Comparison of ENCODE assay signal across 1 cellular context in the genomic region with DNA sequence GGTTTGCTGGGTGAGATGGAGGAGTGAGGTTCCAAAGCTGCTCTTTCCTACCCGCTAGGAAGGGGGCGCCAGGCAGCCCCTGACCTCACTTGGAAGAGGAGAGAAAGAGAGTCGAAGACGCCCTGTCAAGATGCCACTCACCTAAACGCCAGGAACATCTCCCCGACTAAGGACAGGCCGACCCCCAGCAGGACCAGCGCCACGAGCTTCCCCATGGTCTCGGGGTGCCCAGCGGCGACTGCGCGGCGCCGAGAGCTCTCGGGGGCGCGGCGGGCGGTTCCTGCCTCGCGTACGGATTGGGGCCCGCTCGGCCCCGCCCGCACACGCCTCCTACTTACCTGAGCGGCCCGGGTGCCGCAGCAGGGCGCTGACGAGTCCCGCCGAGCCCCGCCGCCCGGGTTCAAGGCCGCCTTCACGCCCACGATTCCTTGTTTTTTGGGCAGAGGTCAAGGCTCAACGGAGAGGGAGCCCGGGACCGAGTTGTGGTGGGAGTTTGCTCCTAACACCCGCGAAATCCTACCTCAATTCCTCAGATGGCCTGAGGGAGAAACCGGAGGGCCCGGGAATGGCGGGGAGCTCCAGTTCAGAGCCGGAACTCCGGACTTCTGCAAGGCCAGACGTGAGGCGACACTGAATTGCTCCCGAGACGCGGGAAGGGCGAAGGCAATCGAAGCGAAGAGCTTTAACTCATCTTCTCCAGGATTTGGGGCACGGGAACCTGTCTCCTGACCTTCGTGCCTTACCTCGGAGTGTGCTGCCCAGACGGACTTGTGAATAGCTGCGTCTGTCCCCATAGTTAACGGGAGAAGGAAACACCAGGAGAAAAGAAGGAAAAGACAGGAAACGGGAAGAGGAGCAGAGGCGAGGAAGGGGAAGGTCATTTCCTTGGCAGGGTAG.
A peak's percentile ranks its signal among the peaks of the same experiment; 100 is the strongest.
TF ChIP-seq lines count a peak whose summit lies in the region.

A gene (minus strand): TSS at position 240 of the 897 bp plus-strand sequence. CDS start 25 bp downstream, at position 215.

TF ChIP-seq in HepG2, 621 proteins besides CTCF, POLR2A, EP300 and RAD21 (continued from another document and continues in another):
- TF ChIP-seq, protein P1, sequence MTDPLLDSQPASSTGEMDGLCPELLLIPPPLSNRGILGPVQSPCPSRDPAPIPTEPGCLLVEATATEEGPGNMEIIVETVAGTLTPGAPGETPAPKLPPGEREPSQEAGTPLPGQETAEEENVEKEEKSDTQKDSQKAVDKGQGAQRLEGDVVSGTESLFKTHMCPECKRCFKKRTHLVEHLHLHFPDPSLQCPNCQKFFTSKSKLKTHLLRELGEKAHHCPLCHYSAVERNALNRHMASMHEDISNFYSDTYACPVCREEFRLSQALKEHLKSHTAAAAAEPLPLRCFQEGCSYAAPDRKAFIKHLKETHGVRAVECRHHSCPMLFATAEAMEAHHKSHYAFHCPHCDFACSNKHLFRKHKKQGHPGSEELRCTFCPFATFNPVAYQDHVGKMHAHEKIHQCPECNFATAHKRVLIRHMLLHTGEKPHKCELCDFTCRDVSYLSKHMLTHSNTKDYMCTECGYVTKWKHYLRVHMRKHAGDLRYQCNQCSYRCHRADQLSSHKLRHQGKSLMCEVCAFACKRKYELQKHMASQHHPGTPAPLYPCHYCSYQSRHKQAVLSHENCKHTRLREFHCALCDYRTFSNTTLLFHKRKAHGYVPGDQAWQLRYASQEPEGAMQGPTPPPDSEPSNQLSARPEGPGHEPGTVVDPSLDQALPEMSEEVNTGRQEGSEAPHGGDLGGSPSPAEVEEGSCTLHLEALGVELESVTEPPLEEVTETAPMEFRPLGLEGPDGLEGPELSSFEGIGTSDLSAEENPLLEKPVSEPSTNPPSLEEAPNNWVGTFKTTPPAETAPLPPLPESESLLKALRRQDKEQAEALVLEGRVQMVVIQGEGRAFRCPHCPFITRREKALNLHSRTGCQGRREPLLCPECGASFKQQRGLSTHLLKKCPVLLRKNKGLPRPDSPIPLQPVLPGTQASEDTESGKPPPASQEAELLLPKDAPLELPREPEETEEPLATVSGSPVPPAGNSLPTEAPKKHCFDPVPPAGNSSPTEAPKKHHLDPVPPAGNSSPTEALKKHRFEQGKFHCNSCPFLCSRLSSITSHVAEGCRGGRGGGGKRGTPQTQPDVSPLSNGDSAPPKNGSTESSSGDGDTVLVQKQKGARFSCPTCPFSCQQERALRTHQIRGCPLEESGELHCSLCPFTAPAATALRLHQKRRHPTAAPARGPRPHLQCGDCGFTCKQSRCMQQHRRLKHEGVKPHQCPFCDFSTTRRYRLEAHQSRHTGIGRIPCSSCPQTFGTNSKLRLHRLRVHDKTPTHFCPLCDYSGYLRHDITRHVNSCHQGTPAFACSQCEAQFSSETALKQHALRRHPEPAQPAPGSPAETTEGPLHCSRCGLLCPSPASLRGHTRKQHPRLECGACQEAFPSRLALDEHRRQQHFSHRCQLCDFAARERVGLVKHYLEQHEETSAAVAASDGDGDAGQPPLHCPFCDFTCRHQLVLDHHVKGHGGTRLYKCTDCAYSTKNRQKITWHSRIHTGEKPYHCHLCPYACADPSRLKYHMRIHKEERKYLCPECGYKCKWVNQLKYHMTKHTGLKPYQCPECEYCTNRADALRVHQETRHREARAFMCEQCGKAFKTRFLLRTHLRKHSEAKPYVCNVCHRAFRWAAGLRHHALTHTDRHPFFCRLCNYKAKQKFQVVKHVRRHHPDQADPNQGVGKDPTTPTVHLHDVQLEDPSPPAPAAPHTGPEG (CRISPR knock-in tag; IDR thresholded peaks at IDR 0.05) = no peak
- TF ChIP-seq NCOR1 (IDR thresholded peaks at IDR 0.05; ENCODE audit: borderline replicate concordance, low read length) = peak; percentile 16; the same call in 1 of the 2 replicates
- TF ChIP-seq, protein P2, sequence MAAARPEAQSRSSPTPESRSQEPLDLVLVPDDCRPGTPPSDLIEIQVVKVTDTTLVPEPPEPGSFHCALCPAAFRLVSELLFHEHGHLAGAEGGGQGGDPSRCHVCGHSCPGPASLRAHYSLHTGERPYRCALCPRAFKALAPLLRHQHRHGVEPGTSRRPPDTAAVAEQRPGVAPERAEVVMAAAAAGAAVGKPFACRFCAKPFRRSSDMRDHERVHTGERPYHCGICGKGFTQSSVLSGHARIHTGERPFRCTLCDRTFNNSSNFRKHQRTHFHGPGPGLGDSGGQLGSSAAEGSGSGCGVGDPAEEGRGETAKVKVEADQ (CRISPR knock-in tag; IDR thresholded peaks at IDR 0.05; ENCODE audit: borderline replicate concordance) = peak; percentile 94
- TF ChIP-seq POLR2G (IDR thresholded peaks at IDR 0.05; ENCODE audit: low read depth, low read length) = peak; percentile 69
- TF ChIP-seq IRX3 (CRISPR knock-in tag; IDR thresholded peaks at IDR 0.05; ENCODE audit: borderline replicate concordance, low read depth) = no peak
- TF ChIP-seq RAD51 (IDR thresholded peaks at IDR 0.05; ENCODE audit: borderline replicate concordance) = no peak
- TF ChIP-seq RNF2 (conservative IDR thresholded peaks at IDR 0.05; ENCODE audit: low read depth) = no peak
- TF ChIP-seq ZNF747 (CRISPR knock-in tag; IDR thresholded peaks at IDR 0.05; ENCODE audit: borderline replicate concordance) = peak; percentile 86
- TF ChIP-seq, protein P3, sequence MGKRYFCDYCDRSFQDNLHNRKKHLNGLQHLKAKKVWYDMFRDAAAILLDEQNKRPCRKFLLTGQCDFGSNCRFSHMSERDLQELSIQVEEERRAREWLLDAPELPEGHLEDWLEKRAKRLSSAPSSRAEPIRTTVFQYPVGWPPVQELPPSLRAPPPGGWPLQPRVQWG (CRISPR knock-in tag; IDR thresholded peaks at IDR 0.05; ENCODE audit: borderline replicate concordance, low read depth) = no peak
- no peak for TF ChIP-seq CHD4 (IDR thresholded peaks at IDR 0.05; ENCODE audit: borderline replicate concordance, low read length)
- TF ChIP-seq RORA (CRISPR knock-in tag; IDR thresholded peaks at IDR 0.05) = no peak
- TF ChIP-seq, protein P4, sequence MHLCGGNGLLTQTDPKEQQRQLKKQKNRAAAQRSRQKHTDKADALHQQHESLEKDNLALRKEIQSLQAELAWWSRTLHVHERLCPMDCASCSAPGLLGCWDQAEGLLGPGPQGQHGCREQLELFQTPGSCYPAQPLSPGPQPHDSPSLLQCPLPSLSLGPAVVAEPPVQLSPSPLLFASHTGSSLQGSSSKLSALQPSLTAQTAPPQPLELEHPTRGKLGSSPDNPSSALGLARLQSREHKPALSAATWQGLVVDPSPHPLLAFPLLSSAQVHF (CRISPR knock-in tag; IDR thresholded peaks at IDR 0.05) = no peak
- TF ChIP-seq HNRNPL (IDR thresholded peaks at IDR 0.05; ENCODE audit: low read depth, low read length) = no peak
- TF ChIP-seq ISL2 (CRISPR knock-in tag; IDR thresholded peaks at IDR 0.05) = peak; percentile 43; the same call in 1 of the 2 replicates
- no peak for TF ChIP-seq ZKSCAN5 (CRISPR knock-in tag; IDR thresholded peaks at IDR 0.05)
- peak; percentile 65; the same call in 1 of the 2 replicates for TF ChIP-seq AHR (CRISPR knock-in tag; IDR thresholded peaks at IDR 0.05)
- TF ChIP-seq, protein P5, sequence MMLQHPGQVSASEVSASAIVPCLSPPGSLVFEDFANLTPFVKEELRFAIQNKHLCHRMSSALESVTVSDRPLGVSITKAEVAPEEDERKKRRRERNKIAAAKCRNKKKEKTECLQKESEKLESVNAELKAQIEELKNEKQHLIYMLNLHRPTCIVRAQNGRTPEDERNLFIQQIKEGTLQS (CRISPR knock-in tag; IDR thresholded peaks at IDR 0.05) = no peak
- no peak for TF ChIP-seq MATR3 (CRISPR knock-in tag; IDR thresholded peaks at IDR 0.05)
- TF ChIP-seq HNRNPK (IDR thresholded peaks at IDR 0.05; ENCODE audit: low read depth, low read length, poor library complexity, severe bottlenecking) = no peak
- no peak for TF ChIP-seq ATM (IDR thresholded peaks at IDR 0.05; ENCODE audit: borderline replicate concordance)
- TF ChIP-seq FOXA1 (IDR thresholded peaks at IDR 0.05) = no peak
- TF ChIP-seq FOXA1 (CRISPR knock-in tag; IDR thresholded peaks at IDR 0.05) = no peak
- TF ChIP-seq, protein P6, sequence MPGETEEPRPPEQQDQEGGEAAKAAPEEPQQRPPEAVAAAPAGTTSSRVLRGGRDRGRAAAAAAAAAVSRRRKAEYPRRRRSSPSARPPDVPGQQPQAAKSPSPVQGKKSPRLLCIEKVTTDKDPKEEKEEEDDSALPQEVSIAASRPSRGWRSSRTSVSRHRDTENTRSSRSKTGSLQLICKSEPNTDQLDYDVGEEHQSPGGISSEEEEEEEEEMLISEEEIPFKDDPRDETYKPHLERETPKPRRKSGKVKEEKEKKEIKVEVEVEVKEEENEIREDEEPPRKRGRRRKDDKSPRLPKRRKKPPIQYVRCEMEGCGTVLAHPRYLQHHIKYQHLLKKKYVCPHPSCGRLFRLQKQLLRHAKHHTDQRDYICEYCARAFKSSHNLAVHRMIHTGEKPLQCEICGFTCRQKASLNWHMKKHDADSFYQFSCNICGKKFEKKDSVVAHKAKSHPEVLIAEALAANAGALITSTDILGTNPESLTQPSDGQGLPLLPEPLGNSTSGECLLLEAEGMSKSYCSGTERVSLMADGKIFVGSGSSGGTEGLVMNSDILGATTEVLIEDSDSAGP (CRISPR knock-in tag; IDR thresholded peaks at IDR 0.05; ENCODE audit: borderline replicate concordance) = peak; percentile 86; the same call in 1 of the 2 replicates
- TF ChIP-seq, protein P7, sequence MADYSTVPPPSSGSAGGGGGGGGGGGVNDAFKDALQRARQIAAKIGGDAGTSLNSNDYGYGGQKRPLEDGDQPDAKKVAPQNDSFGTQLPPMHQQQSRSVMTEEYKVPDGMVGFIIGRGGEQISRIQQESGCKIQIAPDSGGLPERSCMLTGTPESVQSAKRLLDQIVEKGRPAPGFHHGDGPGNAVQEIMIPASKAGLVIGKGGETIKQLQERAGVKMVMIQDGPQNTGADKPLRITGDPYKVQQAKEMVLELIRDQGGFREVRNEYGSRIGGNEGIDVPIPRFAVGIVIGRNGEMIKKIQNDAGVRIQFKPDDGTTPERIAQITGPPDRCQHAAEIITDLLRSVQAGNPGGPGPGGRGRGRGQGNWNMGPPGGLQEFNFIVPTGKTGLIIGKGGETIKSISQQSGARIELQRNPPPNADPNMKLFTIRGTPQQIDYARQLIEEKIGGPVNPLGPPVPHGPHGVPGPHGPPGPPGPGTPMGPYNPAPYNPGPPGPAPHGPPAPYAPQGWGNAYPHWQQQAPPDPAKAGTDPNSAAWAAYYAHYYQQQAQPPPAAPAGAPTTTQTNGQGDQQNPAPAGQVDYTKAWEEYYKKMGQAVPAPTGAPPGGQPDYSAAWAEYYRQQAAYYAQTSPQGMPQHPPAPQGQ (CRISPR knock-in tag; IDR thresholded peaks at IDR 0.05; ENCODE audit: borderline replicate concordance) = no peak
- TF ChIP-seq ZNF570 (CRISPR knock-in tag; IDR thresholded peaks at IDR 0.05; ENCODE audit: borderline replicate concordance) = no peak
- TF ChIP-seq, protein P8, sequence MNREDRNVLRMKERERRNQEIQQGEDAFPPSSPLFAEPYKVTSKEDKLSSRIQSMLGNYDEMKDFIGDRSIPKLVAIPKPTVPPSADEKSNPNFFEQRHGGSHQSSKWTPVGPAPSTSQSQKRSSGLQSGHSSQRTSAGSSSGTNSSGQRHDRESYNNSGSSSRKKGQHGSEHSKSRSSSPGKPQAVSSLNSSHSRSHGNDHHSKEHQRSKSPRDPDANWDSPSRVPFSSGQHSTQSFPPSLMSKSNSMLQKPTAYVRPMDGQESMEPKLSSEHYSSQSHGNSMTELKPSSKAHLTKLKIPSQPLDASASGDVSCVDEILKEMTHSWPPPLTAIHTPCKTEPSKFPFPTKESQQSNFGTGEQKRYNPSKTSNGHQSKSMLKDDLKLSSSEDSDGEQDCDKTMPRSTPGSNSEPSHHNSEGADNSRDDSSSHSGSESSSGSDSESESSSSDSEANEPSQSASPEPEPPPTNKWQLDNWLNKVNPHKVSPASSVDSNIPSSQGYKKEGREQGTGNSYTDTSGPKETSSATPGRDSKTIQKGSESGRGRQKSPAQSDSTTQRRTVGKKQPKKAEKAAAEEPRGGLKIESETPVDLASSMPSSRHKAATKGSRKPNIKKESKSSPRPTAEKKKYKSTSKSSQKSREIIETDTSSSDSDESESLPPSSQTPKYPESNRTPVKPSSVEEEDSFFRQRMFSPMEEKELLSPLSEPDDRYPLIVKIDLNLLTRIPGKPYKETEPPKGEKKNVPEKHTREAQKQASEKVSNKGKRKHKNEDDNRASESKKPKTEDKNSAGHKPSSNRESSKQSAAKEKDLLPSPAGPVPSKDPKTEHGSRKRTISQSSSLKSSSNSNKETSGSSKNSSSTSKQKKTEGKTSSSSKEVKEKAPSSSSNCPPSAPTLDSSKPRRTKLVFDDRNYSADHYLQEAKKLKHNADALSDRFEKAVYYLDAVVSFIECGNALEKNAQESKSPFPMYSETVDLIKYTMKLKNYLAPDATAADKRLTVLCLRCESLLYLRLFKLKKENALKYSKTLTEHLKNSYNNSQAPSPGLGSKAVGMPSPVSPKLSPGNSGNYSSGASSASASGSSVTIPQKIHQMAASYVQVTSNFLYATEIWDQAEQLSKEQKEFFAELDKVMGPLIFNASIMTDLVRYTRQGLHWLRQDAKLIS (CRISPR knock-in tag; IDR thresholded peaks at IDR 0.05) = no peak
- TF ChIP-seq, protein P9, sequence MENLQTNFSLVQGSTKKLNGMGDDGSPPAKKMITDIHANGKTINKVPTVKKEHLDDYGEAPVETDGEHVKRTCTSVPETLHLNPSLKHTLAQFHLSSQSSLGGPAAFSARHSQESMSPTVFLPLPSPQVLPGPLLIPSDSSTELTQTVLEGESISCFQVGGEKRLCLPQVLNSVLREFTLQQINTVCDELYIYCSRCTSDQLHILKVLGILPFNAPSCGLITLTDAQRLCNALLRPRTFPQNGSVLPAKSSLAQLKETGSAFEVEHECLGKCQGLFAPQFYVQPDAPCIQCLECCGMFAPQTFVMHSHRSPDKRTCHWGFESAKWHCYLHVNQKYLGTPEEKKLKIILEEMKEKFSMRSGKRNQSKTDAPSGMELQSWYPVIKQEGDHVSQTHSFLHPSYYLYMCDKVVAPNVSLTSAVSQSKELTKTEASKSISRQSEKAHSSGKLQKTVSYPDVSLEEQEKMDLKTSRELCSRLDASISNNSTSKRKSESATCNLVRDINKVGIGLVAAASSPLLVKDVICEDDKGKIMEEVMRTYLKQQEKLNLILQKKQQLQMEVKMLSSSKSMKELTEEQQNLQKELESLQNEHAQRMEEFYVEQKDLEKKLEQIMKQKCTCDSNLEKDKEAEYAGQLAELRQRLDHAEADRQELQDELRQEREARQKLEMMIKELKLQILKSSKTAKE (CRISPR knock-in tag; IDR thresholded peaks at IDR 0.05; ENCODE audit: borderline replicate concordance) = no peak
- TF ChIP-seq RELA (CRISPR knock-in tag; IDR thresholded peaks at IDR 0.05) = no peak
- TF ChIP-seq, protein P10, sequence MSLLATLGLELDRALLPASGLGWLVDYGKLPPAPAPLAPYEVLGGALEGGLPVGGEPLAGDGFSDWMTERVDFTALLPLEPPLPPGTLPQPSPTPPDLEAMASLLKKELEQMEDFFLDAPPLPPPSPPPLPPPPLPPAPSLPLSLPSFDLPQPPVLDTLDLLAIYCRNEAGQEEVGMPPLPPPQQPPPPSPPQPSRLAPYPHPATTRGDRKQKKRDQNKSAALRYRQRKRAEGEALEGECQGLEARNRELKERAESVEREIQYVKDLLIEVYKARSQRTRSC (CRISPR knock-in tag; IDR thresholded peaks at IDR 0.05; ENCODE audit: low read depth) = no peak
- no peak for TF ChIP-seq TOE1 (CRISPR knock-in tag; IDR thresholded peaks at IDR 0.05)
- TF ChIP-seq, protein P11, sequence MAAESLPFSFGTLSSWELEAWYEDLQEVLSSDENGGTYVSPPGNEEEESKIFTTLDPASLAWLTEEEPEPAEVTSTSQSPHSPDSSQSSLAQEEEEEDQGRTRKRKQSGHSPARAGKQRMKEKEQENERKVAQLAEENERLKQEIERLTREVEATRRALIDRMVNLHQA (CRISPR knock-in tag; IDR thresholded peaks at IDR 0.05) = no peak; the same call in 1 of the 2 replicates
- TF ChIP-seq FOXC1 (CRISPR knock-in tag; IDR thresholded peaks at IDR 0.05; ENCODE audit: borderline replicate concordance) = peak; percentile 71
